8 cellular contexts compared by ENCODE assay signal in genomic region chr20:50193169-50193850, GRCh38. TPM values are rescaled to one million over a fixed set of nuclear protein-coding genes. Genes with fewer than 3 reads are reported as not detected.
DNase-seq lines count a peak whose midpoint lies in the region; ATAC-seq, FAIRE-seq and TF ChIP-seq lines count a peak whose summit lies in the region.

No MANE protein-coding gene starts in this region.

- no peak for TF ChIP-seq POLR2A in breast epithelium (IDR thresholded peaks at IDR 0.05)

- ATAC-seq in aorta (ENCODE audit: low FRiP score) (no peak), GM18907 (IDR thresholded peaks at IDR 0.05; ENCODE audit: unreplicated experiment) (no peak)

- no peak for TF ChIP-seq CTCF in breast epithelium (IDR thresholded peaks at IDR 0.05)

- no peaks in the 10 kb centered on the region for H3K9me3 ChIP-seq in breast epithelium
- H3K9me3 ChIP-seq in mesodermal cell (ENCODE audit: control insufficient read depth, low read length): no peaks in the 10 kb centered on the region
- H3K9me3 ChIP-seq in aorta (ENCODE audit: control insufficient read depth, low read length): no peaks in the 10 kb centered on the region

- H3K4me1 ChIP-seq in breast epithelium: peaks cover 0 to 8% of the 10 kb centered on the region in 2 donors
- H3K4me1 ChIP-seq in mesodermal cell (ENCODE audit: control insufficient read depth, insufficient read depth, low read length, poor library complexity, severe bottlenecking): peaks cover 15% of the 10 kb centered on the region
- H3K4me1 ChIP-seq in aorta (ENCODE audit: control insufficient read depth in 1 of 2, insufficient read depth in 2 of 2, low read length in 2 of 2): no peaks in the 10 kb centered on the region

- no peaks in the 10 kb centered on the region for H3K36me3 ChIP-seq in breast epithelium
- peaks cover 11% of the 10 kb centered on the region for H3K36me3 ChIP-seq in mesodermal cell (ENCODE audit: control insufficient read depth, insufficient read depth, low read length)
- H3K36me3 ChIP-seq in aorta (ENCODE audit: control insufficient read depth in 1 of 2, insufficient read depth in 2 of 2, low read length in 1 of 2): no peaks in the 10 kb centered on the region

- H3K4me3 ChIP-seq in breast epithelium: peak overlapping the region; percentile 87 to 95 (median 89)
- peak overlapping the region; percentile 76 for H3K4me3 ChIP-seq in mesodermal cell (ENCODE audit: extremely low read depth, insufficient read depth, low read length, poor library complexity, severe bottlenecking)
- H3K4me3 ChIP-seq in aorta (ENCODE audit: low read length in 2 of 2): peak overlapping the region; percentile 87 to 88

- H3K27ac ChIP-seq in breast epithelium (peak overlapping the region; percentile 94 to 99), mesodermal cell (ENCODE audit: low read depth, low read length, severe bottlenecking) (peak overlapping the region; percentile 82), aorta (ENCODE audit: low read depth in 1 of 2, low read length in 2 of 2) (peak overlapping the region; percentile 79 to 83)

- H3K27me3 ChIP-seq in breast epithelium (no peaks in the 10 kb centered on the region), aorta (ENCODE audit: control insufficient read depth in 1 of 2, insufficient read depth in 2 of 2, low read length in 1 of 2) (no peaks in the 10 kb centered on the region)

- 80% methylated on average over 3 to 7 of the region's 10 CpGs for WGBS in mesodermal cell (ENCODE audit: insufficient coverage in 2 of 2), 2 experiments
- 3 to 5% methylated on average over 10 of the region's 10 CpGs for WGBS in aorta, 2 donors

- peak; percentile 49 for DNase-seq in AG08395 (ENCODE audit: low spot score)
- no peak for DNase-seq in HTR-8/SVneo (ENCODE audit: insufficient read length, low spot score)
- DNase-seq in breast epithelium (ENCODE audit: low spot score in 2 of 2): no peak
- peak in 1 of 2 donors; percentile 55 for DNase-seq in aorta
- DNase-seq in DMS153 treated with DMSO at 0.1 percent for 48 hours (lab: John Stamatoyannopoulos, UW; ENCODE audit: unreplicated experiment): no peak
- DNase-seq in NCI-H2171 treated with DMSO at 0.1 percent for 48 hours (lab: John Stamatoyannopoulos, UW): no peak

- peak; percentile 74 for FAIRE-seq in HTR-8/SVneo (lab: Jason Lieb, UNC)

- intact Hi-C loops in breast epithelium (cut with DNase I; ENCODE audit: low total_unique reads) (loop anchor here (2.0 kb wide), 1 partner anchor 113 kb away; no protein-coding TSS in a partner anchor), aorta (cut with DNase I) (loop anchor here (5.0 to 10.0 kb wide), 6 partner anchors 81 to 204 kb away; no protein-coding TSS in a partner anchor)

RNA-seq across cellular contexts. Expression of gene CEBPB, which starts 2.7 kb away (rescaled TPM):
- total RNA-seq in breast epithelium: 100 to 1,000 TPM; 137 to 177 (median 149) TPM
- 23.6 TPM for polyA plus RNA-seq in mesodermal cell (2013, experiment 1 of 2)
- polyA plus RNA-seq in mesodermal cell (2013, experiment 2 of 2): 19.7 TPM
- total RNA-seq in aorta: 100 to 1,000 TPM in 1 of 2 donors, 10 to 100 TPM in 1; 57.8 to 141 TPM
- polyA plus RNA-seq in aorta: 10 to 100 TPM; 15.8 to 43.6 TPM

RNA-seq across cellular contexts. Expression of gene PEDS1, which starts 39.8 kb away (rescaled TPM):
- total RNA-seq in breast epithelium (10 to 100 TPM; 12.9 to 29.4 (median 18.0) TPM), aorta (10 to 100 TPM; 17.2 to 22.6 TPM)
- 40.5 TPM for polyA plus RNA-seq in mesodermal cell (2013, experiment 1 of 2)
- 35.7 TPM for polyA plus RNA-seq in mesodermal cell (2013, experiment 2 of 2)
- 10 to 100 TPM in 1 of 2 donors, 1 to 10 TPM in 1; 6.5 to 13.9 TPM for polyA plus RNA-seq in aorta
